Comparison of ENCODE assay signal across 8 cellular contexts in genomic region chr1:3623441-3624150, GRCh38. TPM values are rescaled to one million over a fixed set of nuclear protein-coding genes. Genes with fewer than 3 reads are reported as not detected.
A peak's percentile ranks its signal among the peaks of the same experiment; 100 is the strongest.
DNase-seq lines count a peak whose midpoint lies in the region; ATAC-seq, FAIRE-seq and TF ChIP-seq lines count a peak whose summit lies in the region.

No MANE protein-coding gene starts in this region.

- CTCF ChIA-PET in activated CD4-positive, alpha-beta T cell treated with anti-CD3 and anti-CD28 coated beads for 36 hours (lab: Charles Lee), result interaction anchor here (0.6 to 2.1 kb wide), 7 partner anchors 25 to 170 kb away, joined by 3 to 6 read pairs (median 3); no protein-coding TSS in a partner anchor
- CTCF ChIA-PET in GM12878 (lab: Yijun Ruan, JAX), result interaction anchor here (0.6 to 0.9 kb wide), 4 partner anchors 9 to 1173 kb away, joined by 3 to 4 read pairs (median 3); no protein-coding TSS in a partner anchor

- SMC1A ChIA-PET in GM12878 (lab: Charles Lee; ENCODE audit: uncharacterized antibody, unreplicated experiment), result interaction anchor here (1.5 kb wide), 1 partner anchor 14 kb away, joined by 5 read pairs; no protein-coding TSS in a partner anchor

- no peak for TF ChIP-seq POLR2A in GM12878 (IDR thresholded peaks at IDR 0.05; ENCODE audit: low read depth, low read length)

- no peak for TF ChIP-seq RAD21 in GM12878 (IDR thresholded peaks at IDR 0.05; ENCODE audit: insufficient read depth, low read depth, low read length)
- no peak for TF ChIP-seq RAD21 in liver (IDR thresholded peaks at IDR 0.05)

- no peak for ATAC-seq in activated CD4-positive, alpha-beta T cell treated with anti-CD3 and anti-CD28 coated beads for 36 hours
- no peak for ATAC-seq in GM12878
- no peak for ATAC-seq in thoracic aorta (ENCODE audit: insufficient number of reproducible peaks, low FRiP score, low read depth)
- no peak for ATAC-seq in HG02885 (IDR thresholded peaks at IDR 0.05; ENCODE audit: poor library complexity, unreplicated experiment)
- no peak for ATAC-seq in GM18511 (IDR thresholded peaks at IDR 0.05; ENCODE audit: unreplicated experiment)

- H3K9me3 ChIP-seq in GM12878 (replicated peaks; ENCODE audit: control insufficient read depth, insufficient read depth, low read length) (no peaks in the 10 kb centered on the region), liver (ENCODE audit: control insufficient read depth in 4 of 4, low read length in 3 of 4) (no peaks in the 10 kb centered on the region), thoracic aorta (no peaks in the 10 kb centered on the region)

- H3K79me2 ChIP-seq in GM12878 (ENCODE audit: control insufficient read depth, insufficient read depth, low read length), result no peaks in the 10 kb centered on the region

- H2AFZ ChIP-seq in GM12878 (ENCODE audit: control insufficient read depth, low read depth, low read length), result peak overlapping the region; percentile 88

- H3K4me1 Mint-ChIP-seq in activated CD4-positive, alpha-beta T cell treated with anti-CD3 and anti-CD28 coated beads for 36 hours, result peaks cover 36% of the 10 kb centered on the region

- H3K36me3 ChIP-seq in GM12878 (ENCODE audit: control insufficient read depth in 2 of 2, insufficient read depth in 2 of 2, low read length in 1 of 2) (peaks cover 0 to 1% of the 10 kb centered on the region in 2 experiments; a peak in 3 of 4 replicates), liver (ENCODE audit: control insufficient read depth in 4 of 4, insufficient read depth in 3 of 4, low read depth in 1 of 4, low read length in 3 of 4) (peaks cover 6 to 14% (median 12%) of the 10 kb centered on the region in 4 donors), thoracic aorta (peaks cover 11% of the 10 kb centered on the region)

- no peaks in the 10 kb centered on the region for H4K20me1 ChIP-seq in GM12878 (ENCODE audit: control insufficient read depth, insufficient read depth)

- BruUV-seq in GM12878 (replicated peaks; lab: Mats Ljungman, UMichigan), result no TSS peak

- H3K4me3 Mint-ChIP-seq in activated CD4-positive, alpha-beta T cell treated with anti-CD3 and anti-CD28 coated beads for 36 hours, result peak overlapping the region; percentile 89

- H3K27me3 Mint-ChIP-seq in activated CD4-positive, alpha-beta T cell treated with anti-CD3 and anti-CD28 coated beads for 36 hours, result no peaks in the 10 kb centered on the region

- H3K4me1 ChIP-seq in GM12878 (ENCODE audit: control insufficient read depth, insufficient read depth, low read length), result peaks cover 5% of the 10 kb centered on the region; the same call in 1 of the 2 replicates
- H3K4me1 ChIP-seq in liver (ENCODE audit: control insufficient read depth in 4 of 4, insufficient read depth in 4 of 4, low read length in 3 of 4), result peaks cover 11 to 42% (median 35%) of the 10 kb centered on the region in 4 donors
- H3K4me1 ChIP-seq in thoracic aorta (ENCODE audit: control insufficient read depth in 1 of 2, low read depth in 2 of 2), result peaks cover 16 to 24% of the 10 kb centered on the region in 2 donors

- intact Hi-C loops in activated CD4-positive, alpha-beta T cell treated with anti-CD3 and anti-CD28 coated beads for 36 hours (cut with DNase I, micrococcal nuclease), result loop anchor here (1.0 to 10.0 kb wide), 10 partner anchors 12 to 1099 kb away; partner anchors contain the start of genes WRAP73 (in 2 of the 2), C1orf174 (in 1 of the 2), CEP104 (in 1 of the 2) and DFFB (in 1 of the 2)
- intact Hi-C loops in GM12878 (cut with micrococcal nuclease; ENCODE audit: unreplicated experiment), result loop anchor here (2.0 kb wide), 1 partner anchor 27 kb away; the partner anchor contains the start of gene WRAP73

- in situ Hi-C loops in GM12878 (cut with MboI), result loop anchor here (10.0 kb wide), 1 partner anchor 139 kb away; no protein-coding TSS in a partner anchor

- RAD21 ChIA-PET in GM12878 (lab: Charles Lee; ENCODE audit: unreplicated experiment), result interaction anchor here (0.7 to 1.1 kb wide), 2 partner anchors 101 kb away, joined by 3 to 4 read pairs; no protein-coding TSS in a partner anchor

- 27% methylated on average over 21 of the region's 21 CpGs for WGBS in GM12878 (ENCODE audit: insufficient coverage, insufficient replicate concordance, low lambda C conversion rate, missing lambda C conversion rate)
- 41% methylated on average over 21 of the region's 21 CpGs for WGBS in liver

- no peaks in the 10 kb centered on the region for H3K36me3 Mint-ChIP-seq in activated CD4-positive, alpha-beta T cell treated with anti-CD3 and anti-CD28 coated beads for 36 hours (ENCODE audit: low read depth)

- no peaks in the 10 kb centered on the region; a peak in 1 of 4 replicates for H3K27me3 ChIP-seq in GM12878 (replicated peaks in 1 of 2; ENCODE audit: control insufficient read depth in 2 of 2, insufficient read depth in 2 of 2, low read length in 1 of 2)
- H3K27me3 ChIP-seq in liver (ENCODE audit: control insufficient read depth in 4 of 4, insufficient read depth in 4 of 4, low read length in 3 of 4), result no peaks in the 10 kb centered on the region
- H3K27me3 ChIP-seq in thoracic aorta (replicated peaks; ENCODE audit: insufficient read depth), result no peaks in the 10 kb centered on the region

- FAIRE-seq in GM12878 (lab: Jason Lieb, UNC), result no peak

- H3K9me3 Mint-ChIP-seq in activated CD4-positive, alpha-beta T cell treated with anti-CD3 and anti-CD28 coated beads for 36 hours (ENCODE audit: low read depth), result no peaks in the 10 kb centered on the region

- H3K4me2 ChIP-seq in GM12878 (ENCODE audit: control insufficient read depth, insufficient read depth), result peak overlapping the region; percentile 93

- H3K27ac Mint-ChIP-seq in activated CD4-positive, alpha-beta T cell treated with anti-CD3 and anti-CD28 coated beads for 36 hours, result no peak overlapping the region

- H3K4me3 ChIP-seq in GM12878 (peak overlapping the region; percentile 73; the same call in 1 of the 2 replicates), liver (ENCODE audit: low read depth in 1 of 3, low read length in 3 of 3) (peak overlapping the region; percentile 71 to 96 (median 74)), thoracic aorta (peak overlapping the region; percentile 97)

- TF ChIP-seq EP300 in GM12878 (IDR thresholded peaks at IDR 0.05; ENCODE audit: borderline replicate concordance in 1 of 2, control insufficient read depth in 1 of 2, low read depth in 2 of 2, low read length in 2 of 2), result no peak

- POLR2A ChIA-PET in activated CD4-positive, alpha-beta T cell treated with anti-CD3 and anti-CD28 coated beads for 36 hours (lab: Charles Lee), result no interaction called here
- POLR2A ChIA-PET in GM12878 (lab: Charles Lee), result no interaction called here

- no peak for DNase-seq in activated CD4-positive, alpha-beta T cell treated with anti-CD3 and anti-CD28 coated beads for 36 hours
- DNase-seq in activated CD4-positive, alpha-beta T cell treated with anti-CD3 and anti-CD28 coated beads for 1 hour, result no peak
- DNase-seq in GM12878 (ENCODE audit: low read depth, low spot score) (no peak), thoracic aorta (ENCODE audit: low spot score) (no peak), germinal center (ENCODE audit: low spot score) (no peak)

- H3K9ac ChIP-seq in GM12878 (ENCODE audit: control insufficient read depth, insufficient read depth, low read length) (peak overlapping the region; percentile 11), liver (ENCODE audit: low read depth in 1 of 2, low read length in 2 of 2) (peak overlapping the region in 1 of 2 donors; percentile 60)

- no peak overlapping the region; the same call in 1 of the 2 replicates for H3K27ac ChIP-seq in GM12878 (ENCODE audit: control insufficient read depth, insufficient read depth)
- peak overlapping the region in 1 of 2 donors; percentile 78 for H3K27ac ChIP-seq in liver (ENCODE audit: low read depth in 1 of 2, low read length in 2 of 2)
- H3K27ac ChIP-seq in thoracic aorta, result no peak overlapping the region

- no peak for TF ChIP-seq CTCF in GM12878 (IDR thresholded peaks at IDR 0.05 in 2 of 3, conservative IDR thresholded peaks at IDR 0.05 in 1 of 3; ENCODE audit: control insufficient read depth in 2 of 3, extremely low read depth in 1 of 3, insufficient read depth in 1 of 3, low read depth in 3 of 3, low read length in 3 of 3)
- TF ChIP-seq CTCF in liver (IDR thresholded peaks at IDR 0.05; ENCODE audit: low read depth, low read length, missing input control), result no peak
- no peak for TF ChIP-seq CTCF in thoracic aorta (IDR thresholded peaks at IDR 0.05)

RNA-seq across cellular contexts. Expression of gene TPRG1L, which starts 1.2 kb away (rescaled TPM):
- total RNA-seq in activated CD4-positive, alpha-beta T cell treated with anti-CD3 and anti-CD28 coated beads for 36 hours, result 1 to 10 TPM; 6.7 to 7.2 TPM
- total RNA-seq in GM12878 (2013; cell fraction: nucleolus; rRNA removed), result 3.6 and 3.8 TPM in 2 replicates
- 5.3 and 5.8 TPM in 2 replicates for total RNA-seq in GM12878 (2014; rRNA removed)
- total RNA-seq in GM12878 (2014; rRNA removed; fragmentation: Illumina TruSeq; extraction: Trizol), result 7.3 and 7.6 TPM in 2 replicates
- total RNA-seq in GM12878 (2021), result 9.6 and 10.9 TPM in 2 replicates
- 11.2 TPM for polyA plus RNA-seq in GM12878 (2011; ENCODE audit: low read depth)
- 14.6 and 16.5 TPM in 2 replicates for polyA plus RNA-seq in GM12878 (2011; rRNA removed)
- 16.9 and 19.2 TPM in 2 replicates for polyA plus RNA-seq in GM12878 (2011; cell fraction: cytosol; rRNA removed)
- 5.5 and 7.1 TPM in 2 replicates for polyA plus RNA-seq in GM12878 (2011; cell fraction: nucleus; rRNA removed)
- polyA plus RNA-seq in GM12878 (2012), result 15.3 TPM in 2 replicates
- polyA plus RNA-seq in GM12878 (2014; fragmentation: Illumina TruSeq; extraction: Trizol), result 12.1 and 12.2 TPM in 2 replicates
- polyA plus RNA-seq in GM12878 (2014; fragmentation: Nextera tagmentation; extraction: Ambion mirVana), result 1 to 10 TPM; 1.5 to 5.2 TPM
- polyA plus RNA-seq in GM12878 (2014; rRNA removed), result 10.5 and 11.6 TPM in 2 replicates
- 1 to 10 TPM; 6.9 to 8.3 TPM for polyA plus RNA-seq in GM12878 (2016; fragmentation: Nextera tagmentation; extraction: Ambion mirVana)
- 9.4 and 14.6 TPM in 2 replicates for polyA minus RNA-seq in GM12878 (2011; rRNA and poly(A)+ RNA removed)
- 5.7 and 6.7 TPM in 2 replicates for polyA minus RNA-seq in GM12878 (2011; cell fraction: cytosol; rRNA and poly(A)+ RNA removed)
- polyA minus RNA-seq in GM12878 (2011; cell fraction: nucleus; rRNA and poly(A)+ RNA removed), result 1.6 and 3.5 TPM in 2 replicates
- total RNA-seq in liver, result 10 to 100 TPM; 29.3 to 42.5 TPM
- polyA plus RNA-seq in liver, result 10 to 100 TPM; 45.3 to 51.0 TPM
- 10 to 100 TPM; 27.4 to 37.6 TPM for total RNA-seq in thoracic aorta

RNA-seq across cellular contexts. Expression of gene MEGF6, which starts 12.3 kb away (rescaled TPM):
- total RNA-seq in activated CD4-positive, alpha-beta T cell treated with anti-CD3 and anti-CD28 coated beads for 36 hours, result 1 to 10 TPM; 2.6 to 4.5 TPM
- total RNA-seq in GM12878 (2013; cell fraction: nucleolus; rRNA removed), result 23.2 and 27.8 TPM in 2 replicates
- total RNA-seq in GM12878 (2014; rRNA removed) (not detected in 2 replicates), GM12878 (2014; rRNA removed; fragmentation: Illumina TruSeq; extraction: Trizol) (not detected in 2 replicates), GM12878 (2021) (0.32 and 0.41 TPM in 2 replicates), liver (10 to 100 TPM in 1 of 2 donors, 1 to 10 TPM in 1; 4.6 to 11.0 TPM), thoracic aorta (100 to 1,000 TPM; 273 to 304 TPM)
- not detected for polyA plus RNA-seq in GM12878 (2011; ENCODE audit: low read depth)
- polyA plus RNA-seq in GM12878 (2011; rRNA removed) (0.06 TPM in 1 of 2 replicates, not detected in the other), GM12878 (2014; fragmentation: Illumina TruSeq; extraction: Trizol) (not detected in 2 replicates), GM12878 (2014; fragmentation: Nextera tagmentation; extraction: Ambion mirVana) (not detected), GM12878 (2014; rRNA removed) (0.01 and 0.03 TPM in 2 replicates), GM12878 (2016; fragmentation: Nextera tagmentation; extraction: Ambion mirVana) (not detected), liver (1 to 10 TPM; 1.3 to 3.4 TPM)
- 0.03 TPM in 2 replicates for polyA plus RNA-seq in GM12878 (2011; cell fraction: cytosol; rRNA removed)
- 1.6 and 1.8 TPM in 2 replicates for polyA plus RNA-seq in GM12878 (2011; cell fraction: nucleus; rRNA removed)
- polyA plus RNA-seq in GM12878 (2012), result 0.20 and 0.24 TPM in 2 replicates
- 0.05 TPM in 1 of 2 replicates, not detected in the other for polyA minus RNA-seq in GM12878 (2011; rRNA and poly(A)+ RNA removed)
- 0.21 and 0.27 TPM in 2 replicates for polyA minus RNA-seq in GM12878 (2011; cell fraction: cytosol; rRNA and poly(A)+ RNA removed)
- 0.19 and 0.24 TPM in 2 replicates for polyA minus RNA-seq in GM12878 (2011; cell fraction: nucleus; rRNA and poly(A)+ RNA removed)

RNA-seq across cellular contexts. Expression of gene WRAP73, which starts 26.3 kb away (rescaled TPM):
- 10 to 100 TPM; 26.3 to 28.9 TPM for total RNA-seq in activated CD4-positive, alpha-beta T cell treated with anti-CD3 and anti-CD28 coated beads for 36 hours
- total RNA-seq in GM12878 (2013; cell fraction: nucleolus; rRNA removed), result 44.4 and 44.8 TPM in 2 replicates
- total RNA-seq in GM12878 (2014; rRNA removed) (41.9 and 49.1 TPM in 2 replicates), GM12878 (2014; rRNA removed; fragmentation: Illumina TruSeq; extraction: Trizol) (22.8 and 23.8 TPM in 2 replicates), GM12878 (2021) (37.8 and 44.4 TPM in 2 replicates), liver (10 to 100 TPM; 10.7 to 14.6 TPM), thoracic aorta (10 to 100 TPM; 22.1 to 24.9 TPM)
- 10.6 TPM for polyA plus RNA-seq in GM12878 (2011; ENCODE audit: low read depth)
- polyA plus RNA-seq in GM12878 (2011; rRNA removed) (28.7 and 49.1 TPM in 2 replicates), GM12878 (2014; fragmentation: Illumina TruSeq; extraction: Trizol) (13.8 and 46.8 TPM in 2 replicates), GM12878 (2014; fragmentation: Nextera tagmentation; extraction: Ambion mirVana) (1 to 10 TPM; 3.2 to 7.6 TPM), GM12878 (2014; rRNA removed) (65.8 and 72.6 TPM in 2 replicates), GM12878 (2016; fragmentation: Nextera tagmentation; extraction: Ambion mirVana) (10 to 100 TPM; 52.5 to 58.5 TPM), liver (1 to 10 TPM; 7.6 to 9.4 TPM)
- 63.6 and 87.5 TPM in 2 replicates for polyA plus RNA-seq in GM12878 (2011; cell fraction: cytosol; rRNA removed)
- 186 and 229 TPM in 2 replicates for polyA plus RNA-seq in GM12878 (2011; cell fraction: nucleus; rRNA removed)
- polyA plus RNA-seq in GM12878 (2012), result 21.0 and 25.2 TPM in 2 replicates
- 22.7 and 36.0 TPM in 2 replicates for polyA minus RNA-seq in GM12878 (2011; rRNA and poly(A)+ RNA removed)
- 15.2 and 22.9 TPM in 2 replicates for polyA minus RNA-seq in GM12878 (2011; cell fraction: cytosol; rRNA and poly(A)+ RNA removed)
- 34.2 and 49.2 TPM in 2 replicates for polyA minus RNA-seq in GM12878 (2011; cell fraction: nucleus; rRNA and poly(A)+ RNA removed)

RNA-seq across cellular contexts. Expression of gene TP73, which starts 28.7 kb away (rescaled TPM):
- under 1 TPM; 0.32 to 0.40 TPM for total RNA-seq in activated CD4-positive, alpha-beta T cell treated with anti-CD3 and anti-CD28 coated beads for 36 hours
- 89.6 and 102 TPM in 2 replicates for total RNA-seq in GM12878 (2013; cell fraction: nucleolus; rRNA removed)
- total RNA-seq in GM12878 (2014; rRNA removed) (18.6 and 20.4 TPM in 2 replicates), GM12878 (2014; rRNA removed; fragmentation: Illumina TruSeq; extraction: Trizol) (7.8 and 8.5 TPM in 2 replicates), GM12878 (2021) (49.6 and 54.2 TPM in 2 replicates), liver (under 1 TPM; 0.08 to 0.19 TPM), thoracic aorta (not detected)
- 5.6 TPM for polyA plus RNA-seq in GM12878 (2011; ENCODE audit: low read depth)
- polyA plus RNA-seq in GM12878 (2011; rRNA removed) (3.3 and 6.5 TPM in 2 replicates), GM12878 (2014; fragmentation: Illumina TruSeq; extraction: Trizol) (3.4 and 9.3 TPM in 2 replicates), GM12878 (2014; fragmentation: Nextera tagmentation; extraction: Ambion mirVana) (under 1 TPM; 0.08 to 0.22 TPM), GM12878 (2014; rRNA removed) (20.4 and 28.7 TPM in 2 replicates), GM12878 (2016; fragmentation: Nextera tagmentation; extraction: Ambion mirVana) (10 to 100 TPM; 24.8 to 29.4 TPM), liver (under 1 TPM; 0.18 to 0.29 TPM)
- 9.1 and 11.1 TPM in 2 replicates for polyA plus RNA-seq in GM12878 (2011; cell fraction: cytosol; rRNA removed)
- polyA plus RNA-seq in GM12878 (2011; cell fraction: nucleus; rRNA removed), result 63.3 and 74.6 TPM in 2 replicates
- 19.5 and 20.0 TPM in 2 replicates for polyA plus RNA-seq in GM12878 (2012)
- polyA minus RNA-seq in GM12878 (2011; rRNA and poly(A)+ RNA removed), result 10.9 and 22.2 TPM in 2 replicates
- 13.4 and 15.6 TPM in 2 replicates for polyA minus RNA-seq in GM12878 (2011; cell fraction: cytosol; rRNA and poly(A)+ RNA removed)
- 23.7 and 49.5 TPM in 2 replicates for polyA minus RNA-seq in GM12878 (2011; cell fraction: nucleus; rRNA and poly(A)+ RNA removed)

Comparison
In these comparisons a context has a peak if more than half of its experiments do, and no peak if none do; other contexts are left out.
1. RNA of gene MEGF6, which starts 12.3 kb away (total RNA-seq): 273 to 304 TPM in thoracic aorta; 4.6 to 11.0 TPM in liver, 2.6 to 4.5 TPM in activated CD4-positive, alpha-beta T cell treated with anti-CD3 and anti-CD28 coated beads for 36 hours and 0.32 to 27.8 TPM in GM12878; every median in the first group is over 4 times any median in the second.
2. Peak in every context shown above with its lines, with median percentiles within 50 percentile points of each other: H3K4me3 ChIP-seq.